In the genomic region with DNA sequence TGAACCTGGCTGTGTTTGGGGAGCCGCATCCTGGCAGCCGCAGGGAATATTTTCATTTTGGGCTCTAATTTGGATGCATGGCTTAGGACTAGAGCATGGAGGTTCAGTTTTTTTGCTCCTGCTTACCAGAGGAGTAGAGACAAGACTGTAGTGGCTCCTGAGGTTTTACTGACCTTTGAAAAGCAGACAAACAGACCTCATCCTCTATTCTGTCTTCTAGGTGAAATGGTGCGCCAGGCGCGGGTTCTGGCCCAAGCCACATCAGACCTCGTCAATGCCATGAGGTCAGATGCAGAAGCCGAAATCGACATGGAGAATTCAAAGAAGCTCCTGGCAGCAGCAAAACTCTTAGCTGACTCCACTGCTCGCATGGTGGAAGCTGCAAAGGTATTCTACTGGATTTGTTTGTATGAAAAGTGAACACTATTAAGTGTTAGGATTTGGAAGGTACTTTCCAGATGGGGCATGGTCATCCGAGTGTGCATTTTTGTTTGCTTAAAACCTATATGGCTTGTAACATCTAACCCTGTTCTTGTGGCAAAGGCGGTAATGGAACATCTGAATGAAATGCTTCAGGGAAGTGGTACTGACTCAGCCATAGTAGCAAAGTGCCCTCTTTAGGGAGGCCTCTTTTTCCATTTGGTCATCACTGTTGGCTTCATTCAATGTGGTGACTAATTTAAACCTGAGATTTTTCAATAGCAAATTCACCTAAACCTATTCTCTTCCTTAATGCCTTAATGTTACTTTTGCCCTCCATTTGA, we compare ENCODE assay signal across 19 cellular contexts.
DNase-seq lines count a peak whose midpoint lies in the region; TF ChIP-seq lines count a peak whose summit lies in the region.
"Had no signal": no experiment of that assay in that cellular context is flagged by ENCODE, and none has a peak within 500 bp of the region (broad histone marks: within the 10 kb centered on the region; RNA-seq: fewer than 3 reads in every experiment).

No MANE protein-coding gene starts in this region.

- peak overlapping the region; percentile 28 for H3K4me3 Mint-ChIP-seq in stimulated activated naive CD8-positive, alpha-beta T cell treated with anti-CD3 and anti-CD28 coated beads, Interleukin-15, Interleukin-2, amounts not matched to agents 100 ng/mL and 50 ng/mL, for 24 hours
- H3K4me3 Mint-ChIP-seq: B cell; brain; effector memory CD8-positive, alpha-beta T cell had no signal

- no peaks in the 10 kb centered on the region for H3K9me3 Mint-ChIP-seq in stimulated activated naive CD8-positive, alpha-beta T cell treated with anti-CD3 and anti-CD28 coated beads, Interleukin-15, Interleukin-2, amounts not matched to agents 100 ng/mL and 50 ng/mL, for 24 hours
- H3K9me3 Mint-ChIP-seq: brain; effector memory CD8-positive, alpha-beta T cell had no signal

- dilution Hi-C loops in mammary epithelial cell (cut with HindIII; ENCODE audit: low sequenced_read_pairs), result no loop called here

- no peak for TF ChIP-seq POLR2A in breast epithelium (IDR thresholded peaks at IDR 0.05)
- no peak for TF ChIP-seq POLR2A in erythroblast (IDR thresholded peaks at IDR 0.05; ENCODE audit: low read length)

- peak overlapping the region; percentile 94 for H3K27ac Mint-ChIP-seq in stimulated activated naive CD8-positive, alpha-beta T cell treated with anti-CD3 and anti-CD28 coated beads, Interleukin-15, Interleukin-2, amounts not matched to agents 100 ng/mL and 50 ng/mL, for 24 hours
- H3K27ac Mint-ChIP-seq: B cell; brain; effector memory CD8-positive, alpha-beta T cell had no signal

- H3K27me3 ChIP-seq in mammary epithelial cell (ENCODE audit: insufficient read depth, low read length) (no peaks in the 10 kb centered on the region), breast epithelium (no peaks in the 10 kb centered on the region)
- H3K27me3 ChIP-seq: MG63, spleen had no signal

- no peak overlapping the region for H2AFZ ChIP-seq in mammary epithelial cell (ENCODE audit: low read depth, low read length)

- H3K4me3 ChIP-seq in mammary epithelial cell (replicated peaks in 1 of 3; ENCODE audit: insufficient read depth in 1 of 3, low read depth in 2 of 3, low read length in 3 of 3) (no peak overlapping the region), breast epithelium (no peak overlapping the region), fibroblast of mammary gland (ENCODE audit: control insufficient read depth, low read depth, low read length) (no peak overlapping the region)
- H3K4me3 ChIP-seq: MG63, spleen had no signal

- DNase-seq in mammary epithelial cell (peak; percentile 35), breast epithelium (ENCODE audit: low spot score in 2 of 2) (no peak), fibroblast of mammary gland (ENCODE audit: low read depth) (peak; percentile 31), erythroblast (lab: John Stamatoyannopoulos, UW) (no peak), COR-L47 (lab: John Stamatoyannopoulos, UW) (no peak), NCI-H510A (lab: John Stamatoyannopoulos, UW) (no peak)
- DNase-seq in activated T-cell treated with anti-CD3 and anti-CD28 coated beads, Interleukin-2, amount 50 U/mL, for 48 hours, result peak; percentile 40 to 46
- DNase-seq: DMS79; effector memory CD8-positive, alpha-beta T cell; left cardiac atrium; MG63; NCI-H2081; NCI-H774; SHP77; spleen; T-helper 9 cell had no signal

- H3K4me1 Mint-ChIP-seq in stimulated activated naive CD8-positive, alpha-beta T cell treated with anti-CD3 and anti-CD28 coated beads, Interleukin-15, Interleukin-2, amounts not matched to agents 100 ng/mL and 50 ng/mL, for 24 hours (ENCODE audit: low read depth), result peaks cover 25% of the 10 kb centered on the region
- H3K4me1 Mint-ChIP-seq: B cell, brain had no signal

- in situ Hi-C loops in mammary epithelial cell (cut with MboI; ENCODE audit: low sequenced_read_pairs in 2 of 2), result no loop called here

- H3K36me3 ChIP-seq in mammary epithelial cell (ENCODE audit: insufficient read depth, low read length), result no peaks in the 10 kb centered on the region
- H3K36me3 ChIP-seq in breast epithelium, result no peaks in the 10 kb centered on the region

- TF ChIP-seq CTCF in mammary epithelial cell (conservative IDR thresholded peaks at IDR 0.05 in 1 of 2, IDR thresholded peaks at IDR 0.05 in 1 of 2; ENCODE audit: extremely low read depth in 1 of 2, insufficient read depth in 1 of 2, low read depth in 1 of 2, low read length in 2 of 2), result no peak
- TF ChIP-seq CTCF in breast epithelium (IDR thresholded peaks at IDR 0.05), result no peak
- no peak for TF ChIP-seq CTCF in fibroblast of mammary gland (conservative IDR thresholded peaks at IDR 0.05; ENCODE audit: control insufficient read depth, insufficient read depth, low read depth, low read length)

- no peaks in the 10 kb centered on the region for H4K20me1 ChIP-seq in mammary epithelial cell (ENCODE audit: insufficient read depth, low read length)

- H3K9me3 ChIP-seq in mammary epithelial cell (replicated peaks; ENCODE audit: insufficient read depth, low read length) (no peaks in the 10 kb centered on the region), breast epithelium (no peaks in the 10 kb centered on the region)
- H3K9me3 ChIP-seq: MG63, spleen had no signal

- H3K27ac ChIP-seq in mammary epithelial cell (ENCODE audit: insufficient read depth, low read depth, low read length) (no peak overlapping the region), breast epithelium (no peak overlapping the region)
- H3K27ac ChIP-seq: spleen had no signal

- H3K4me1 ChIP-seq in mammary epithelial cell (ENCODE audit: insufficient read depth, low read length) (no peaks in the 10 kb centered on the region), breast epithelium (no peaks in the 10 kb centered on the region)
- H3K4me1 ChIP-seq: spleen had no signal

- BruUV-seq in mammary epithelial cell (replicated peaks; lab: Mats Ljungman, UMichigan), result no TSS peak

- H3K4me2 ChIP-seq in mammary epithelial cell (ENCODE audit: insufficient read depth, low read depth, low read length), result no peak overlapping the region

- no peaks in the 10 kb centered on the region for H3K79me2 ChIP-seq in mammary epithelial cell (ENCODE audit: insufficient read depth, low read length)

- no peak overlapping the region for H3K9ac ChIP-seq in mammary epithelial cell (ENCODE audit: insufficient read depth, low read length)

- CTCF ChIA-PET in mammary epithelial cell (lab: Charles Lee; ENCODE audit: low non-redundant PET), result no interaction called here

- H3K36me3 Mint-ChIP-seq in stimulated activated naive CD8-positive, alpha-beta T cell treated with anti-CD3 and anti-CD28 coated beads, Interleukin-15, Interleukin-2, amounts not matched to agents 100 ng/mL and 50 ng/mL, for 24 hours (ENCODE audit: low read depth), result no peaks in the 10 kb centered on the region

- 92% methylated on average over 11 of the region's 11 CpGs for WGBS in mammary epithelial cell (ENCODE audit: low coverage, missing lambda C conversion rate)

- H3K27me3 Mint-ChIP-seq in stimulated activated naive CD8-positive, alpha-beta T cell treated with anti-CD3 and anti-CD28 coated beads, Interleukin-15, Interleukin-2, amounts not matched to agents 100 ng/mL and 50 ng/mL, for 24 hours, result no peaks in the 10 kb centered on the region
- H3K27me3 Mint-ChIP-seq: brain had no signal

- intact Hi-C loops in mammary epithelial cell (cut with micrococcal nuclease) (no loop called here), breast epithelium (cut with DNase I; ENCODE audit: low total_unique reads) (no loop called here)

Comparison
In these comparisons a context has a peak if more than half of its experiments do, and no peak if none do; other contexts are left out.
1. DNase-seq: peak in mammary epithelial cell (single experiment), activated T-cell treated with anti-CD3 and anti-CD28 coated beads, Interleukin-2, amount 50 U/mL, for 48 hours (2 of 2) and fibroblast of mammary gland (single experiment); none in breast epithelium (0 of 2), erythroblast (0 of 2), COR-L47 (single experiment) and NCI-H510A (single experiment).